27 cellular contexts compared by ENCODE assay signal in the genomic region with DNA sequence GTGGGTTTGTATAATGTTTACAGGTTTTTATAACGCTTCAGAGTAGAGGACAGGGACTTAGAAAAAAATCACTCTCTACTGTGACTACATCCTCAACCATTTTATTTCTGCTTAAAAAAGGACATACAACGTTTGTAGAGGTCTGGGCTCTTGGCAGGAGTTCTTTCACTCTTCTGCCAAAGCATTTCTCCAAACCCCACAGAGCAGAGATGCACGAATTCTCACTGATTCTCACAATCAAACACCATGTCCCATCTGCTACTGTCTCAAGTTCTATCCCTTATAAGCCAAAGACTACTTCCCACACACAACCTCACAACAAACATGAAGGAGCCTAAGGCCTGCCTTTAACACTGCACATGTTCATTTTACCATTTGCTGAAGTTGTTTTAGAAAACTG. TPM values are rescaled to one million over a fixed set of nuclear protein-coding genes. Genes with fewer than 3 reads are reported as not detected.
DNase-seq lines count a peak whose midpoint lies in the region; ATAC-seq and TF ChIP-seq lines count a peak whose summit lies in the region.
"Had no signal": no experiment of that assay in that cellular context is flagged by ENCODE, and none has a peak within 500 bp of the region (broad histone marks: within the 10 kb centered on the region; RNA-seq: fewer than 3 reads in every experiment).

No MANE protein-coding gene starts in this region.

- peaks cover 3% of the 10 kb centered on the region for H3K4me1 Mint-ChIP-seq in T-helper 1 cell treated with Interleukin-12 subunit alpha and Interleukin-12 subunit beta and Interleukin-4 antibody, amounts not matched to agents 30 μg/mL and 1 μg/mL, for 36 hours (ENCODE audit: low read depth)
- H3K4me1 Mint-ChIP-seq in stimulated activated naive CD8-positive, alpha-beta T cell treated with anti-CD3 and anti-CD28 coated beads, Interleukin-15, amount 100 ng/mL, for 72 hours: no peaks in the 10 kb centered on the region
- H3K4me1 Mint-ChIP-seq: activated CD4-positive, alpha-beta T cell treated with anti-CD3 and anti-CD28 coated beads, Interleukin-2, amount 10 ng/mL, durations not matched to agents 24 days and 14 days had no signal

- ATAC-seq in stimulated activated naive CD8-positive, alpha-beta T cell treated with anti-CD3 and anti-CD28 coated beads, Interleukin-15, amount 100 ng/mL, for 72 hours: no peak
- ATAC-seq: left lobe of liver had no signal

- H3K36me3 Mint-ChIP-seq in T-helper 1 cell treated with Interleukin-12 subunit alpha and Interleukin-12 subunit beta and Interleukin-4 antibody, amounts not matched to agents 30 μg/mL and 1 μg/mL, for 36 hours (ENCODE audit: low read depth): peaks cover 22% of the 10 kb centered on the region
- H3K36me3 Mint-ChIP-seq: IgD-negative memory B cell had no signal

- H3K27me3 Mint-ChIP-seq in T-helper 1 cell treated with Interleukin-12 subunit alpha and Interleukin-12 subunit beta and Interleukin-4 antibody, amounts not matched to agents 30 μg/mL and 1 μg/mL, for 36 hours (ENCODE audit: low read depth): no peaks in the 10 kb centered on the region
- H3K27me3 Mint-ChIP-seq in stimulated activated naive CD8-positive, alpha-beta T cell treated with anti-CD3 and anti-CD28 coated beads, Interleukin-15, amount 100 ng/mL, for 72 hours: no peaks in the 10 kb centered on the region
- H3K27me3 Mint-ChIP-seq: activated CD4-positive, alpha-beta T cell treated with anti-CD3 and anti-CD28 coated beads, Interleukin-2, amount 10 ng/mL, durations not matched to agents 24 days and 14 days; IgD-negative memory B cell had no signal

- POLR2A ChIA-PET in HEK293 (lab: Yijun Ruan, JAX): no interaction called here

- no peaks in the 10 kb centered on the region for H3K9me3 Mint-ChIP-seq in T-helper 1 cell treated with Interleukin-12 subunit alpha and Interleukin-12 subunit beta and Interleukin-4 antibody, amounts not matched to agents 30 μg/mL and 1 μg/mL, for 36 hours
- no peaks in the 10 kb centered on the region for H3K9me3 Mint-ChIP-seq in stimulated activated naive CD8-positive, alpha-beta T cell treated with anti-CD3 and anti-CD28 coated beads, Interleukin-15, amount 100 ng/mL, for 72 hours
- H3K9me3 Mint-ChIP-seq: activated CD4-positive, alpha-beta T cell treated with anti-CD3 and anti-CD28 coated beads, Interleukin-2, amount 10 ng/mL, durations not matched to agents 24 days and 14 days; activated naive CD4-positive, alpha-beta T cell treated with anti-CD3 and anti-CD28 coated beads for 36 hours; activated T-helper 1 cell treated with anti-CD3 and anti-CD28 coated beads, Interleukin-12 subunit alpha, Interleukin-12 subunit beta, Interleukin-2, Interleukin-4 antibody, amounts not matched to agents 30 ng/mL and 10 ng/mL and 1 ng/mL, durations not matched to agents 14 hours and 24 hours and 36 hours; HFFc6 had no signal

- H3K9me3 ChIP-seq in HEK293 (ENCODE audit: control insufficient read depth, insufficient read depth, low read depth, low read length) (no peaks in the 10 kb centered on the region), left ventricle myocardium inferior (replicated peaks) (no peaks in the 10 kb centered on the region), sigmoid colon (no peaks in the 10 kb centered on the region)
- H3K9me3 ChIP-seq: Peyer's patch, prostate gland, testis had no signal

- DNase-seq in T-helper 1 cell (no peak), left ventricle myocardium inferior (no peak), sigmoid colon (no peak), amniotic stem cell (lab: John Stamatoyannopoulos, UW) (no peak), NCI-H345 (lab: John Stamatoyannopoulos, UW) (no peak)
- no peak for DNase-seq in stimulated activated naive CD8-positive, alpha-beta T cell treated with anti-CD3 and anti-CD28 coated beads, Interleukin-15, amount 100 ng/mL, for 72 hours
- DNase-seq: activated CD4-positive, alpha-beta T cell treated with anti-CD3 and anti-CD28 coated beads, Interleukin-2, amount 10 ng/mL, durations not matched to agents 24 days and 14 days; activated naive CD4-positive, alpha-beta T cell treated with anti-CD3 and anti-CD28 coated beads for 36 hours; brain microvascular endothelial cell; GOT3; HFFc6; mesendoderm; MV-4-11; NCI-H1436 treated with DMSO at 0.1 percent for 48 hours; NCI-H2081 treated with DMSO at 0.1 percent for 48 hours; NCI-H226; Peyer's patch; stimulated activated naive CD4-positive, alpha-beta T cell; testis; WERI-Rb-1 had no signal

- H3K4me1 ChIP-seq in HEK293 (ENCODE audit: control insufficient read depth, insufficient read depth, low read length): no peaks in the 10 kb centered on the region
- peaks cover 56% of the 10 kb centered on the region for H3K4me1 ChIP-seq in left ventricle myocardium inferior
- H3K4me1 ChIP-seq in sigmoid colon: peaks cover 0 to 19% (median 14%) of the 10 kb centered on the region in 4 donors
- H3K4me1 ChIP-seq: Peyer's patch, prostate gland, testis had no signal

- H3K4me3 ChIP-seq in HEK293 (ENCODE audit: low read depth, low read length) (no peak overlapping the region), left ventricle myocardium inferior (no peak overlapping the region), sigmoid colon (no peak overlapping the region)
- H3K4me3 ChIP-seq: Peyer's patch, prostate gland, testis had no signal

- no peak for TF ChIP-seq EP300 in sigmoid colon (IDR thresholded peaks at IDR 0.05)

- no peak for TF ChIP-seq POLR2A in sigmoid colon (IDR thresholded peaks at IDR 0.05)

- CTCF ChIA-PET in HEK293 (lab: Yijun Ruan, JAX): no interaction called here

- H3K27ac ChIP-seq in HEK293 (ENCODE audit: extremely low read depth, low read depth, low read length) (peak overlapping the region; percentile 10; the same call in 1 of the 2 replicates), left ventricle myocardium inferior (replicated peaks) (peak overlapping the region; percentile 77), sigmoid colon (peak overlapping the region; percentile 41 to 74 (median 52))
- H3K27ac ChIP-seq: 22Rv1, brain microvascular endothelial cell, Peyer's patch, prostate gland, testis, WERI-Rb-1 had no signal

- TF ChIP-seq CTCF in HEK293 (tag by site-specific recombination; IDR thresholded peaks at IDR 0.05) (no peak), left ventricle myocardium inferior (IDR thresholded peaks at IDR 0.05; ENCODE audit: borderline replicate concordance) (no peak), sigmoid colon (IDR thresholded peaks at IDR 0.05) (no peak)

- 75 to 76% methylated on average over 3 of the region's 3 CpGs for WGBS in sigmoid colon, 2 donors

- H3K27me3 ChIP-seq in left ventricle myocardium inferior (ENCODE audit: low read depth): no peaks in the 10 kb centered on the region
- H3K27me3 ChIP-seq in sigmoid colon: no peaks in the 10 kb centered on the region
- H3K27me3 ChIP-seq: brain microvascular endothelial cell, Peyer's patch, testis had no signal

- intact Hi-C loops in left ventricle myocardium inferior (cut with micrococcal nuclease) (no loop called here), sigmoid colon (cut with DNase I) (no loop called here)

- H3K27ac Mint-ChIP-seq in T-helper 1 cell treated with Interleukin-12 subunit alpha and Interleukin-12 subunit beta and Interleukin-4 antibody, amounts not matched to agents 30 μg/mL and 1 μg/mL, for 36 hours: peak overlapping the region; percentile 10
- no peak overlapping the region for H3K27ac Mint-ChIP-seq in stimulated activated naive CD8-positive, alpha-beta T cell treated with anti-CD3 and anti-CD28 coated beads, Interleukin-15, amount 100 ng/mL, for 72 hours
- H3K27ac Mint-ChIP-seq: activated CD4-positive, alpha-beta T cell treated with anti-CD3 and anti-CD28 coated beads, Interleukin-2, amount 10 ng/mL, durations not matched to agents 24 days and 14 days; activated naive CD4-positive, alpha-beta T cell treated with anti-CD3 and anti-CD28 coated beads for 36 hours; activated T-helper 1 cell treated with anti-CD3 and anti-CD28 coated beads, Interleukin-12 subunit alpha, Interleukin-12 subunit beta, Interleukin-2, Interleukin-4 antibody, amounts not matched to agents 30 ng/mL and 10 ng/mL and 1 ng/mL, durations not matched to agents 14 hours and 24 hours and 36 hours; HFFc6; IgD-negative memory B cell had no signal

- H3K4me3 Mint-ChIP-seq in T-helper 1 cell treated with Interleukin-12 subunit alpha and Interleukin-12 subunit beta and Interleukin-4 antibody, amounts not matched to agents 30 μg/mL and 1 μg/mL, for 36 hours: no peak overlapping the region
- H3K4me3 Mint-ChIP-seq in stimulated activated naive CD8-positive, alpha-beta T cell treated with anti-CD3 and anti-CD28 coated beads, Interleukin-15, amount 100 ng/mL, for 72 hours: no peak overlapping the region
- H3K4me3 Mint-ChIP-seq: activated CD4-positive, alpha-beta T cell treated with anti-CD3 and anti-CD28 coated beads, Interleukin-2, amount 10 ng/mL, durations not matched to agents 24 days and 14 days; activated naive CD4-positive, alpha-beta T cell treated with anti-CD3 and anti-CD28 coated beads for 36 hours; activated T-helper 1 cell treated with anti-CD3 and anti-CD28 coated beads, Interleukin-12 subunit alpha, Interleukin-12 subunit beta, Interleukin-2, Interleukin-4 antibody, amounts not matched to agents 30 ng/mL and 10 ng/mL and 1 ng/mL, durations not matched to agents 14 hours and 24 hours and 36 hours; HFFc6; IgD-negative memory B cell had no signal

- peaks cover 11 to 57% of the 10 kb centered on the region in 2 experiments; a peak in 2 of 3 replicates for H3K36me3 ChIP-seq in HEK293 (ENCODE audit: control insufficient read depth in 2 of 2, insufficient read depth in 1 of 2, low read length in 2 of 2)
- H3K36me3 ChIP-seq in left ventricle myocardium inferior: peaks cover 16% of the 10 kb centered on the region
- peaks cover 0 to 29% (median 0%) of the 10 kb centered on the region in 4 donors for H3K36me3 ChIP-seq in sigmoid colon
- H3K36me3 ChIP-seq: Peyer's patch, prostate gland had no signal

TF ChIP-seq in HEK293, 187 proteins besides CTCF, POLR2A, EP300 and RAD21 (continues in another document):
- TF ChIP-seq ZNF785 (tag by site-specific recombination; IDR thresholded peaks at IDR 0.05): no peak
- TF ChIP-seq, protein P1, sequence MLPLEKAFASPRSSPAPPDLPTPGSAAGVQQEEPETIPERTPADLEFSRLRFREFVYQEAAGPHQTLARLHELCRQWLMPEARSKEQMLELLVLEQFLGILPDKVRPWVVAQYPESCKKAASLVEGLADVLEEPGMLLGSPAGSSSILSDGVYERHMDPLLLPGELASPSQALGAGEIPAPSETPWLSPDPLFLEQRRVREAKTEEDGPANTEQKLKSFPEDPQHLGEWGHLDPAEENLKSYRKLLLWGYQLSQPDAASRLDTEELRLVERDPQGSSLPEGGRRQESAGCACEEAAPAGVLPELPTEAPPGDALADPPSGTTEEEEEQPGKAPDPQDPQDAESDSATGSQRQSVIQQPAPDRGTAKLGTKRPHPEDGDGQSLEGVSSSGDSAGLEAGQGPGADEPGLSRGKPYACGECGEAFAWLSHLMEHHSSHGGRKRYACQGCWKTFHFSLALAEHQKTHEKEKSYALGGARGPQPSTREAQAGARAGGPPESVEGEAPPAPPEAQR (tag by site-specific recombination; IDR thresholded peaks at IDR 0.05): no peak

RNA-seq across cellular contexts. Expression of a gene that starts 7.0 kb away (rescaled TPM):
- 22.9 TPM for total RNA-seq in left ventricle myocardium inferior
- total RNA-seq in sigmoid colon: 10 to 100 TPM; 52.6 to 68.0 (median 59.8) TPM
- 10 to 100 TPM in 2 of 3 donors, 1 to 10 TPM in 1; 6.0 to 24.3 (median 10.2) TPM for polyA plus RNA-seq in sigmoid colon

Comparison
In these comparisons a context has a peak if more than half of its experiments do, and no peak if none do; other contexts are left out.
1. H3K27ac ChIP-seq: peak in every context shown above with its lines; median percentile 77 in left ventricle myocardium inferior; 52 in sigmoid colon; 10 in HEK293.